18 cellular contexts compared by ENCODE assay signal in the genomic region with DNA sequence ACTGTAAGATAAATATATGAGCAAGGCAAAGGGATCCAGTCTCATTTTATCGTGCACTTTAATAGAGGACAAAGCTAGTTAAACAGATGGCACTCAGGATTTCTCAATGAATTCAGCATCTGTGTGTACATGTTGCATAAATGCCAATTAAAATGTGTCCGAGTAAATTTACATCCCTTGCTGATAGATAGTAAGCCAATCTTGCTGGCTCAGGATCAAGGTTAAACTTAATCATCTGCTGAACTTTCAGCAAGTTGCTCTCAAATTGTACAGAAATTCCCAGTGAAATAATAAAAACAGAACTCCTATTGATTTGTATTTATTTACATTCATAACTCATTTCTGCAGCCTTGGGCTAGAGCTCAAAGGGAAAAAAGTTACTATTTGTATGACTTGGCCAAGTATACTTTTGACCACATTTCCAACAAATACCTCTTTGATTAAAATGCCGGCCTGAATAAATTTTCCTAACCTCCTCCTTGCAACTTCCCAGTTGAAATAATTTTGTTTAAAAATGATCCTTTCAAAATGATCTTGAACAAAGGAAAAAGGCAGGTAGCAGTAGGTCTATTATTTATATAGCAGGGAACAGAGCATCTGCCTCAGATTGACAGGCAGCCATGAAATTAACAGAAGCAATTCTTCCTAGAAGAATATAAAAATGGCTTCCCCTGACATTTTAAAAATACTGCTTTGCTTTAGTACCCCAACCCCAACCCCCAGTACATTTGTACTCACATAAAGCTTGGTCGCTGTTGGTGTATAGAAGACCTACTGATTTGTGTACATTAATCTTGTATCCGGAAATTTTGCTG.
A peak's percentile ranks its signal among the peaks of the same experiment; 100 is the strongest.
DNase-seq lines count a peak whose midpoint lies in the region; ATAC-seq and TF ChIP-seq lines count a peak whose summit lies in the region.
"Had no signal": no experiment of that assay in that cellular context is flagged by ENCODE, and none has a peak within 500 bp of the region (broad histone marks: within the 10 kb centered on the region; RNA-seq: fewer than 3 reads in every experiment).

No MANE protein-coding gene starts in this region.

- no peaks in the 10 kb centered on the region for H3K4me1 ChIP-seq in SJCRH30

- H3K9me3 ChIP-seq in SJCRH30 (replicated peaks) = no peaks in the 10 kb centered on the region

- H3K9me3 Mint-ChIP-seq in nephron = peaks cover 18% of the 10 kb centered on the region

- H3K27ac ChIP-seq in SJCRH30 = no peak overlapping the region
- H3K27ac ChIP-seq: SK-N-MC, skin epidermis had no signal

- peaks cover 14% of the 10 kb centered on the region for H3K4me1 Mint-ChIP-seq in nephron
- H3K4me1 Mint-ChIP-seq: natural killer cell had no signal

- H3K36me3 Mint-ChIP-seq in nephron (ENCODE audit: low read depth) = peaks cover 19% of the 10 kb centered on the region

- no peaks in the 10 kb centered on the region for H3K27me3 ChIP-seq in SJCRH30

- no peaks in the 10 kb centered on the region for H3K27me3 Mint-ChIP-seq in nephron (ENCODE audit: low read depth)

- H3K4me3 Mint-ChIP-seq in nephron = no peak overlapping the region
- H3K4me3 Mint-ChIP-seq: natural killer cell had no signal

- no peak for ATAC-seq in GM21515 (IDR thresholded peaks at IDR 0.05; ENCODE audit: unreplicated experiment)
- ATAC-seq: left lobe of liver, natural killer cell had no signal

- TF ChIP-seq CTCF in nephron (IDR thresholded peaks at IDR 0.05; ENCODE audit: unreplicated experiment in 3 of 3) = no peak

- DNase-seq in EH (ENCODE audit: low read depth) (peak; percentile 22), NCI-H2029 treated with DMSO at 0.1 percent for 48 hours (lab: John Stamatoyannopoulos, UW) (peak; percentile 4), SHP77 treated with DMSO at 0.1 percent for 48 hours (lab: John Stamatoyannopoulos, UW) (peak; percentile 54), SJCRH30 (no peak)
- no peak for DNase-seq in stimulated activated CD4-positive, alpha-beta T cell treated with anti-CD3 and anti-CD28 coated beads, Interleukin-2, amount 100 ng/mL, for 24 hours
- no peak for DNase-seq in activated naive CD4-positive, alpha-beta T cell treated with anti-CD3 and anti-CD28 coated beads, Interleukin-2, amount 50 U/mL, for 16 hours
- DNase-seq: activated CD4-positive, CD25-positive, alpha-beta regulatory T cell; C1 segment of cervical spinal cord; GF-D8; HCEC 1CT; natural killer cell; NCI-H1436; substantia nigra had no signal

- H3K4me3 ChIP-seq in SJCRH30 = no peak overlapping the region
- H3K4me3 ChIP-seq: SK-N-MC, skin epidermis had no signal

- H3K36me3 ChIP-seq in SJCRH30 = no peaks in the 10 kb centered on the region

- peak overlapping the region; percentile 21 to 61 (median 22) for H3K27ac Mint-ChIP-seq in nephron
- H3K27ac Mint-ChIP-seq: natural killer cell had no signal

Comparison
In these comparisons a context has a peak if more than half of its experiments do, and no peak if none do; other contexts are left out.
1. DNase-seq: peak in EH (single experiment), NCI-H2029 treated with DMSO at 0.1 percent for 48 hours (single experiment) and SHP77 treated with DMSO at 0.1 percent for 48 hours (single experiment); none in SJCRH30 (0 of 2), stimulated activated CD4-positive, alpha-beta T cell treated with anti-CD3 and anti-CD28 coated beads, Interleukin-2, amount 100 ng/mL, for 24 hours (0 of 2) and activated naive CD4-positive, alpha-beta T cell treated with anti-CD3 and anti-CD28 coated beads, Interleukin-2, amount 50 U/mL, for 16 hours (single experiment).